24 cellular contexts compared by ENCODE assay signal in genomic region chr21:41706263-41706639, GRCh38.
A peak's percentile ranks its signal among the peaks of the same experiment; 100 is the strongest.
DNase-seq lines count a peak whose midpoint lies in the region; ATAC-seq and TF ChIP-seq lines count a peak whose summit lies in the region.
"Had no signal": no experiment of that assay in that cellular context is flagged by ENCODE, and none has a peak within 500 bp of the region (broad histone marks: within the 10 kb centered on the region; RNA-seq: fewer than 3 reads in every experiment).

No MANE protein-coding gene starts in this region.

- no peaks in the 10 kb centered on the region for H3K9me3 ChIP-seq in Caco-2
- H3K9me3 ChIP-seq in colonic mucosa, result no peaks in the 10 kb centered on the region
- no peaks in the 10 kb centered on the region for H3K9me3 ChIP-seq in muscle layer of duodenum (ENCODE audit: control insufficient read depth in 1 of 2, low read length in 2 of 2)
- H3K9me3 ChIP-seq: thoracic aorta had no signal

- peaks cover 53% of the 10 kb centered on the region for H3K4me1 ChIP-seq in Caco-2
- H3K4me1 ChIP-seq in colonic mucosa, result peaks cover 4% of the 10 kb centered on the region
- no peaks in the 10 kb centered on the region for H3K4me1 ChIP-seq in muscle layer of duodenum (ENCODE audit: control insufficient read depth in 1 of 2, insufficient read depth in 2 of 2, low read length in 2 of 2)
- H3K4me1 ChIP-seq: spleen had no signal

- H3K27me3 ChIP-seq in Caco-2 (replicated peaks; ENCODE audit: control insufficient read depth, insufficient read depth, low read length) (no peaks in the 10 kb centered on the region), colonic mucosa (no peaks in the 10 kb centered on the region), muscle layer of duodenum (ENCODE audit: low read depth, low read length) (peaks cover 4% of the 10 kb centered on the region)

- no peaks in the 10 kb centered on the region for H3K27me3 Mint-ChIP-seq in Caco-2 (ENCODE audit: insufficient read depth, unreplicated experiment)

- BruUV-seq in Caco-2 (replicated peaks; lab: Mats Ljungman, UMichigan), result no TSS peak

- TF ChIP-seq CTCF in Caco-2 (IDR thresholded peaks at IDR 0.05; ENCODE audit: insufficient read depth in 1 of 2, low read depth in 1 of 2, low read length in 1 of 2, severe bottlenecking in 1 of 2, unreplicated experiment in 1 of 2) (no peak), colonic mucosa (IDR thresholded peaks at IDR 0.05) (no peak)

- H3K4me3 Mint-ChIP-seq in Caco-2 (ENCODE audit: unreplicated experiment), result peak overlapping the region; percentile 1
- H3K4me3 Mint-ChIP-seq: activated B cell treated with CpG ODN at 0.5 μM for 24 hours; activated naive CD4-positive, alpha-beta T cell treated with anti-CD3 and anti-CD28 coated beads, Interleukin-2, amount 50 U/mL, for 24 hours; stimulated activated memory B cell treated with anti-CD40 and anti-IgM and Interleukin-4, amounts not matched to agents 10 μg/mL and 1 μg/mL and 100 μg/mL, for 72 hours had no signal

- peaks cover 37% of the 10 kb centered on the region for H3K4me1 Mint-ChIP-seq in Caco-2 (ENCODE audit: low read depth, unreplicated experiment)
- H3K4me1 Mint-ChIP-seq: activated B cell treated with CpG ODN at 0.5 μM for 24 hours; activated naive CD4-positive, alpha-beta T cell treated with anti-CD3 and anti-CD28 coated beads, Interleukin-2, amount 50 U/mL, for 24 hours; naive B cell; stimulated activated memory B cell treated with anti-CD40 and anti-IgM and Interleukin-4, amounts not matched to agents 10 μg/mL and 1 μg/mL and 100 μg/mL, for 72 hours had no signal

- peaks cover 21% of the 10 kb centered on the region for H3K36me3 Mint-ChIP-seq in Caco-2 (ENCODE audit: insufficient read depth, unreplicated experiment)
- H3K36me3 Mint-ChIP-seq: activated naive CD4-positive, alpha-beta T cell treated with anti-CD3 and anti-CD28 coated beads, Interleukin-2, amount 50 U/mL, for 24 hours; stimulated activated memory B cell treated with anti-CD40 and anti-IgM and Interleukin-4, amounts not matched to agents 10 μg/mL and 1 μg/mL and 100 μg/mL, for 72 hours had no signal

- ATAC-seq in HG02973 (IDR thresholded peaks at IDR 0.05; ENCODE audit: unreplicated experiment) (no peak), GM18868 (IDR thresholded peaks at IDR 0.05; ENCODE audit: unreplicated experiment) (no peak)
- ATAC-seq: stimulated activated memory B cell treated with anti-CD40 and anti-IgM and Interleukin-4, amounts not matched to agents 10 μg/mL and 1 μg/mL and 100 μg/mL, for 72 hours had no signal

- H3K27ac ChIP-seq in colonic mucosa (peak overlapping the region; percentile 78), muscle layer of duodenum (ENCODE audit: low read length) (peak overlapping the region; percentile 4)
- H3K27ac ChIP-seq: spleen, thoracic aorta had no signal

- intact Hi-C loops in Caco-2 (cut with micrococcal nuclease; ENCODE audit: unreplicated experiment) (no loop called here), colonic mucosa (cut with DNase I) (no loop called here)

- H3K9ac ChIP-seq in colonic mucosa (ENCODE audit: low read depth in 2 of 2, low read length in 2 of 2), result peak overlapping the region in 1 of 2 donors; percentile 78

- H3K9me3 Mint-ChIP-seq in Caco-2 (ENCODE audit: unreplicated experiment), result peaks cover 10% of the 10 kb centered on the region

- H3K4me3 ChIP-seq in Caco-2 (ENCODE audit: low read depth, low read length) (no peak overlapping the region), colonic mucosa (no peak overlapping the region), muscle layer of duodenum (ENCODE audit: low read depth in 1 of 2, low read length in 2 of 2) (no peak overlapping the region)
- H3K4me3 ChIP-seq: spleen, thoracic aorta had no signal

- POLR2A ChIA-PET in Caco-2 (lab: Charles Lee), result interaction anchor here (0.6 kb wide), 1 partner anchor 10 kb away, joined by 5 read pairs; no protein-coding TSS in a partner anchor

- H3K36me3 ChIP-seq in Caco-2 (ENCODE audit: control insufficient read depth, insufficient read depth, low read length) (peaks cover 2% of the 10 kb centered on the region; the same call in 1 of the 2 replicates), colonic mucosa (no peaks in the 10 kb centered on the region), muscle layer of duodenum (ENCODE audit: control insufficient read depth in 1 of 2, insufficient read depth in 2 of 2, low read length in 2 of 2) (no peaks in the 10 kb centered on the region)
- H3K36me3 ChIP-seq: spleen, thoracic aorta had no signal

- DNase-seq in Caco-2 (no peak), NCI-H69 (lab: John Stamatoyannopoulos, UW) (peak; percentile 39), colonic mucosa (no peak), DMS 273 (lab: John Stamatoyannopoulos, UW; ENCODE audit: unreplicated experiment) (no peak), NAMALWA (ENCODE audit: low spot score) (no peak)
- DNase-seq: activated B cell treated with CpG ODN at 0.5 μM for 24 hours; activated CD8-positive, alpha-beta memory T cell treated with anti-CD3 and anti-CD28 coated beads, Interleukin-2, amount 50 U/mL, for 4 hours; anterior cingulate cortex; C1 segment of cervical spinal cord; caudate nucleus; mammary epithelial cell; naive B cell; NCI-H1417; NCI-H446; retina; spleen; stimulated activated CD4-positive, alpha-beta T cell treated with anti-CD3 and anti-CD28 coated beads, Interleukin-4, amount 100 ng/mL, for 1 hour; T1000 had no signal

- peak overlapping the region; percentile 81 for H3K27ac Mint-ChIP-seq in Caco-2 (ENCODE audit: unreplicated experiment)
- H3K27ac Mint-ChIP-seq: activated B cell treated with CpG ODN at 0.5 μM for 24 hours; activated naive CD4-positive, alpha-beta T cell treated with anti-CD3 and anti-CD28 coated beads, Interleukin-2, amount 50 U/mL, for 24 hours; naive B cell; stimulated activated memory B cell treated with anti-CD40 and anti-IgM and Interleukin-4, amounts not matched to agents 10 μg/mL and 1 μg/mL and 100 μg/mL, for 72 hours had no signal

- CTCF ChIA-PET in Caco-2 (lab: Charles Lee), result interaction anchor here (0.7 to 1.4 kb wide), 2 partner anchors 62 to 72 kb away, joined by 3 read pairs; no protein-coding TSS in a partner anchor
